11 cellular contexts compared by ENCODE assay signal in the genomic region with DNA sequence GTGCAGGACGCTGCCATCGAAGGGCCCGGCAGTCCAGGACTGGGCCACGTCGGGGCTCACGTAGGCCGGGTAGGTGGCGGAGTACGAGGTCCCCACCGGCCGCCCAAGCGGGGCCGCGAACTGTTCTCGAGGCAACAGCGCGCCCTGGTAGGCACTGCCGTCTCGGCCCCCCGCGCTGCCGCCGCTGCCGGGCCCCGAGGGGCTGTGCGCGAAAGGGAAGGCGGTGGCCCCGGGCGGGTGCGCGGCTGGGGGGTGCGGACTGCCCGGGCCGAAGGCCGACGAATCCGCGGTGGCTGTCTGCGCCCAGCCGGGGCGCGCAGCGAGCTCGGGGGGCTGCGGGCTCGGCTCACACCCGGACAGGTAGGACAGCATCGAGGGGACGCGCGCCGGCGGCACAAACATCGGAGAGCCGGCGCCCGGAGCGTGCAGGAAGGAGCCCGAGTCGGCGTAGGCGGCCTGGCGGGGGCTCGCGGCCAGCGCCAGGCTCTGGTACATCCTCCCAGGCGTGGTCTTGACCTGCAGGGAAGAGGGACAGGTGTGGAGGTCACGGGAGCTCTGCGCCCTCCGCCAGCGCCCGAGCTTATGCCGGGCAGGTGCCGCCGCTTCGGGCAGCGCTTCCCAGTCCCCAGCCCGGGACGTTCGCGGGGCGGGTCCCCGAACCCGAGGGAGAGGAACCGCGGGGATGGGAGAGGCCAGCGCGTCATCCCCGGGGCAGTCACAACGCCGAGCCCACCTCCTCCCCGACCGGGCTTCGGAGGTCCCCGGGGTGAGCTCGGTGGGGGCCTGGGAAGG. TPM values are rescaled to one million over a fixed set of nuclear protein-coding genes. Genes with fewer than 3 reads are reported as not detected.
A peak's percentile ranks its signal among the peaks of the same experiment; 100 is the strongest.
DNase-seq lines count a peak whose midpoint lies in the region; ATAC-seq, FAIRE-seq and TF ChIP-seq lines count a peak whose summit lies in the region.
"Had no signal": no experiment of that assay in that cellular context is flagged by ENCODE, and none has a peak within 500 bp of the region (broad histone marks: within the 10 kb centered on the region; RNA-seq: fewer than 3 reads in every experiment).

No MANE protein-coding gene starts in this region.

- TF ChIP-seq POLR2A in A549 (IDR thresholded peaks at IDR 0.05; ENCODE audit: low read length): no peak
- no peak for TF ChIP-seq POLR2A in ovary (IDR thresholded peaks at IDR 0.05)

- ATAC-seq in A549 (0 out of 6 replicates have a peak, but pooled peaks of 1 of the 2 experiments have one; percentile 5), Panc1 (peak; percentile 2), right cardiac atrium (no peak), HG03135 (IDR thresholded peaks at IDR 0.05; ENCODE audit: unreplicated experiment) (no peak), HG03378 (IDR thresholded peaks at IDR 0.05; ENCODE audit: unreplicated experiment) (no peak)

- DNase-seq in A549 (ENCODE audit: low read depth in 1 of 2, low spot score in 1 of 2) (no peak), Panc1 (ENCODE audit: low read depth, low spot score) (no peak), right cardiac atrium (peak in 2 of 3 donors; percentile 78 to 81), ovary (no peak), NOMO-1 treated with DMSO at 0.1 percent for 48 hours (lab: John Stamatoyannopoulos, UW; ENCODE audit: unreplicated experiment) (no peak), SIG-M5 treated with dmso at 0.1 percent for 504 hours (lab: John Stamatoyannopoulos, UW; ENCODE audit: unreplicated experiment) (no peak)
- DNase-seq: DND-41, T1000 had no signal

- BruUV-seq in Panc1 (replicated peaks; lab: Mats Ljungman, UMichigan): no TSS peak

- no peak for FAIRE-seq in A549 (lab: Jason Lieb, UNC)

- no peaks in the 10 kb centered on the region for H3K9me3 ChIP-seq in A549
- no peaks in the 10 kb centered on the region for H3K9me3 ChIP-seq in Panc1 (ENCODE audit: control insufficient read depth, insufficient read depth, low read depth, low read length)
- H3K9me3 ChIP-seq in right cardiac atrium (ENCODE audit: control insufficient read depth, low read length): no peaks in the 10 kb centered on the region
- no peaks in the 10 kb centered on the region for H3K9me3 ChIP-seq in ovary

- peak overlapping the region; percentile 94 for H3K4me2 ChIP-seq in A549

- H3K27me3 ChIP-seq in Panc1 (ENCODE audit: control insufficient read depth, insufficient read depth, low read length) (no peaks in the 10 kb centered on the region), right cardiac atrium (ENCODE audit: control insufficient read depth, insufficient read depth) (no peaks in the 10 kb centered on the region), ovary (peaks cover 16% of the 10 kb centered on the region)

- in situ Hi-C loops in Panc1 (cut with HindIII; ENCODE audit: low pct_unique_long_range_greater_than_20kb, low sequenced_read_pairs): no loop called here

- H3K36me3 ChIP-seq in Panc1 (ENCODE audit: control insufficient read depth, insufficient read depth, low read length) (no peaks in the 10 kb centered on the region; the same call in 1 of the 2 replicates), ovary (no peaks in the 10 kb centered on the region)

- CTCF ChIA-PET in A549 (lab: Yijun Ruan, JAX) (no interaction called here), Panc1 (lab: Charles Lee) (interaction anchor here (0.6 kb wide), 1 partner anchor 57 kb away, joined by 7 read pairs; no protein-coding TSS in a partner anchor)

- TF ChIP-seq EP300 in A549 (IDR thresholded peaks at IDR 0.05): no peak
- TF ChIP-seq EP300 in ovary (IDR thresholded peaks at IDR 0.05): no peak

- 86% methylated on average over 76 of the region's 97 CpGs for WGBS in A549 (ENCODE audit: missing lambda C conversion rate)
- 5% methylated on average over 97 of the region's 97 CpGs for WGBS in right cardiac atrium
- WGBS in ovary, 3 donors: 3 to 8% (median 3%) methylated on average over 68 to 97 of the region's 97 CpGs

- no peak for TF ChIP-seq CTCF in A549 (IDR thresholded peaks at IDR 0.05)
- TF ChIP-seq CTCF in Panc1 (IDR thresholded peaks at IDR 0.05): no peak
- TF ChIP-seq CTCF in ovary (IDR thresholded peaks at IDR 0.05): no peak

- H3K27ac ChIP-seq in A549: peak overlapping the region; percentile 42 to 84
- H3K27ac ChIP-seq in Panc1 (ENCODE audit: low read length): peak overlapping the region; percentile 97
- H3K27ac ChIP-seq in right cardiac atrium (ENCODE audit: low read length): no peak overlapping the region
- no peak overlapping the region for H3K27ac ChIP-seq in ovary
- H3K27ac ChIP-seq: PC-9 had no signal

- H3K4me3 ChIP-seq in A549 (peak overlapping the region; percentile 50), Panc1 (ENCODE audit: low read depth in 2 of 2, low read length in 2 of 2) (peak overlapping the region; percentile 57 to 69), right cardiac atrium (ENCODE audit: low read length) (peak overlapping the region; percentile 41), ovary (peak overlapping the region; percentile 35)
- H3K4me3 ChIP-seq: PC-9 had no signal

- H3K4me1 ChIP-seq in A549: peaks cover 4% of the 10 kb centered on the region; the same call in 1 of the 3 replicates
- H3K4me1 ChIP-seq in Panc1 (ENCODE audit: control insufficient read depth, insufficient read depth, low read length): peaks cover 36% of the 10 kb centered on the region
- no peaks in the 10 kb centered on the region for H3K4me1 ChIP-seq in right cardiac atrium (ENCODE audit: control insufficient read depth, insufficient read depth, low read length)
- peaks cover 1% of the 10 kb centered on the region for H3K4me1 ChIP-seq in ovary (ENCODE audit: insufficient read depth)

- no peak for TF ChIP-seq RAD21 in A549 (conservative IDR thresholded peaks at IDR 0.05 in 1 of 2, IDR thresholded peaks at IDR 0.05 in 1 of 2)

- intact Hi-C loops in Panc1 (cut with micrococcal nuclease; ENCODE audit: unreplicated experiment) (loop anchor here (10.0 kb wide), 1 partner anchor 320 kb away; a partner anchor contains a TSS), right cardiac atrium (cut with DNase I) (no loop called here), ovary (cut with DNase I) (no loop called here)

- POLR2A ChIA-PET in A549 (lab: Yijun Ruan, JAX): no interaction called here
- POLR2A ChIA-PET in Panc1 (lab: Charles Lee): no interaction called here

TF ChIP-seq in A549, 52 proteins besides CTCF, POLR2A, EP300 and RAD21:
- TF ChIP-seq, protein P1, sequence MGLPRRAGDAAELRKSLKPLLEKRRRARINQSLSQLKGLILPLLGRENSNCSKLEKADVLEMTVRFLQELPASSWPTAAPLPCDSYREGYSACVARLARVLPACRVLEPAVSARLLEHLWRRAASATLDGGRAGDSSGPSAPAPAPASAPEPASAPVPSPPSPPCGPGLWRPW (IDR thresholded peaks at IDR 0.05): no peak
- no peak for TF ChIP-seq NPAS2 (CRISPR knock-in tag; IDR thresholded peaks at IDR 0.05; ENCODE audit: borderline replicate concordance)
- TF ChIP-seq RCOR1 (IDR thresholded peaks at IDR 0.05; ENCODE audit: low read depth, low read length): no peak
- no peak for TF ChIP-seq KDM5A (IDR thresholded peaks at IDR 0.05)
- TF ChIP-seq GATA3 (IDR thresholded peaks at IDR 0.05; ENCODE audit: borderline replicate concordance): no peak
- TF ChIP-seq EHMT2 (IDR thresholded peaks at IDR 0.05; ENCODE audit: low read depth): no peak
- no peak for TF ChIP-seq RFX5 (IDR thresholded peaks at IDR 0.05)
- TF ChIP-seq, protein P2, sequence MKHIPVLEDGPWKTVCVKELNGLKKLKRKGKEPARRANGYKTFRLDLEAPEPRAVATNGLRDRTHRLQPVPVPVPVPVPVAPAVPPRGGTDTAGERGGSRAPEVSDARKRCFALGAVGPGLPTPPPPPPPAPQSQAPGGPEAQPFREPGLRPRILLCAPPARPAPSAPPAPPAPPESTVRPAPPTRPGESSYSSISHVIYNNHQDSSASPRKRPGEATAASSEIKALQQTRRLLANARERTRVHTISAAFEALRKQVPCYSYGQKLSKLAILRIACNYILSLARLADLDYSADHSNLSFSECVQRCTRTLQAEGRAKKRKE (CRISPR knock-in tag; IDR thresholded peaks at IDR 0.05; ENCODE audit: low read depth): no peak
- TF ChIP-seq KDM1A (IDR thresholded peaks at IDR 0.05; ENCODE audit: low read depth): no peak
- no peak for TF ChIP-seq FOSL2 (IDR thresholded peaks at IDR 0.05)
- TF ChIP-seq FOSL2 (CRISPR knock-in tag; IDR thresholded peaks at IDR 0.05): no peak
- no peak for TF ChIP-seq JUNB (IDR thresholded peaks at IDR 0.05)
TF ChIP-seq in A549: peak in this region for 0.

RNA-seq across cellular contexts. Expression of a gene that starts 0.6 kb away (rescaled TPM):
- polyA plus RNA-seq in A549 (2011; rRNA removed) (0.21 and 0.22 TPM in 2 replicates), A549 (2017; fragmentation: RNase III; extraction: RNeasy Plus Mini Kit Qiagen cat#74134 plus additional on column Dnase treatment) (0.45 to 0.82 TPM (median 0.72 TPM) in 3 replicates), right cardiac atrium (1.5 TPM), ovary (1 to 10 TPM in 1 of 2 donors, under 1 TPM in 1; 0.08 to 1.3 TPM)
- 0.32 and 0.52 TPM in 2 replicates for polyA plus RNA-seq in A549 (2012; cell fraction: cytosol; rRNA removed)
- polyA plus RNA-seq in A549 (2012; cell fraction: nucleus; rRNA removed): 0.28 and 0.49 TPM in 2 replicates
- polyA minus RNA-seq in A549 (2011; rRNA and poly(A)+ RNA removed): 0.29 TPM in 2 replicates
- total RNA-seq in Panc1 (2021; ENCODE audit: unreplicated experiment) (53.2 TPM), right cardiac atrium (1 to 10 TPM; 2.3 to 3.1 (median 2.5) TPM), ovary (1 to 10 TPM in 2 of 7 donors, under 1 TPM in 3, not detected in 2; 0.13 to 5.5 (median 0.92) TPM)
- 45.6 TPM for polyA plus RNA-seq in Panc1 (2012; ENCODE audit: insufficient read length)

RNA-seq across cellular contexts. Expression of a gene that starts 47.9 kb away (rescaled TPM):
- polyA plus RNA-seq in A549 (2011; rRNA removed) (not detected in 2 replicates), A549 (2017; fragmentation: RNase III; extraction: RNeasy Plus Mini Kit Qiagen cat#74134 plus additional on column Dnase treatment) (not detected in 3 replicates), right cardiac atrium (not detected), ovary (not detected)
- not detected in 2 replicates for polyA plus RNA-seq in A549 (2012; cell fraction: cytosol; rRNA removed)
- not detected in 2 replicates for polyA plus RNA-seq in A549 (2012; cell fraction: nucleus; rRNA removed)
- not detected in 2 replicates for polyA minus RNA-seq in A549 (2011; rRNA and poly(A)+ RNA removed)
- total RNA-seq in Panc1 (2021; ENCODE audit: unreplicated experiment) (not detected), right cardiac atrium (not detected), ovary (under 1 TPM in 2 of 7 donors, not detected in 5; 0.32 to 0.46 TPM)
- polyA plus RNA-seq in Panc1 (2012; ENCODE audit: insufficient read length): not detected

Comparison
In these comparisons a context has a peak if more than half of its experiments do, and no peak if none do; other contexts are left out.
1. DNase-seq: peak in right cardiac atrium (2 of 3); none in A549 (0 of 2), Panc1 (single experiment), ovary (0 of 5), NOMO-1 treated with DMSO at 0.1 percent for 48 hours (single experiment) and SIG-M5 treated with dmso at 0.1 percent for 504 hours (single experiment).
2. H3K27ac ChIP-seq: peak in A549 (2 of 2) and Panc1 (single experiment); none in right cardiac atrium (single experiment) and ovary (0 of 2).
3. Peak in every context shown above with its lines, with median percentiles within 50 percentile points of each other: H3K4me3 ChIP-seq.